In genomic region chr2:44940612-44941464, GRCh38 we compare ENCODE assay signal across 10 cellular contexts. TPM values are rescaled to one million over a fixed set of nuclear protein-coding genes. Genes with fewer than 3 reads are reported as not detected.
A peak's percentile ranks its signal among the peaks of the same experiment; 100 is the strongest.
DNase-seq lines count a peak whose midpoint lies in the region; ATAC-seq, FAIRE-seq and TF ChIP-seq lines count a peak whose summit lies in the region.
"Had no signal": no experiment of that assay in that cellular context is flagged by ENCODE, and none has a peak within 500 bp of the region (broad histone marks: within the 10 kb centered on the region; RNA-seq: fewer than 3 reads in every experiment).

No MANE protein-coding gene starts in this region.

- peaks cover 2% of the 10 kb centered on the region for H3K36me3 Mint-ChIP-seq in astrocyte (ENCODE audit: low read depth, unreplicated experiment)
- H3K36me3 Mint-ChIP-seq in natural killer cell treated with Interleukin-12 subunit alpha and Interleukin-12 subunit beta and Interleukin-15 and Interleukin-18, amount 100 ng/mL, for 72 hours = no peaks in the 10 kb centered on the region

- H3K36me3 ChIP-seq in ACC112 (ENCODE audit: insufficient read depth, low read length) (no peaks in the 10 kb centered on the region), astrocyte (ENCODE audit: insufficient read depth, low read length) (no peaks in the 10 kb centered on the region)

- H3K4me3 Mint-ChIP-seq in astrocyte (ENCODE audit: unreplicated experiment) = no peak overlapping the region
- H3K4me3 Mint-ChIP-seq in natural killer cell treated with Interleukin-12 subunit alpha and Interleukin-12 subunit beta and Interleukin-15 and Interleukin-18, amount 100 ng/mL, for 72 hours = peak overlapping the region; percentile 77

- no peak for TF ChIP-seq CTCF in GM13976 (IDR thresholded peaks at IDR 0.05; ENCODE audit: borderline replicate concordance, control extremely low read depth, extremely low read depth, insufficient read depth, missing control alignments)
- TF ChIP-seq CTCF in astrocyte (IDR thresholded peaks at IDR 0.05; ENCODE audit: insufficient read depth, low read depth, low read length) = no peak

- in situ Hi-C loops in GM13976 (cut with MboI; ENCODE audit: low sequenced_read_pairs, unreplicated experiment) = no loop called here

- no peak overlapping the region for H2AFZ ChIP-seq in ACC112 (ENCODE audit: low read length, unreplicated experiment)
- no peak overlapping the region for H2AFZ ChIP-seq in astrocyte (ENCODE audit: low read depth, low read length)

- DNase-seq in GM13976 (ENCODE audit: low spot score) (peak; percentile 18), astrocyte (ENCODE audit: low read depth) (no peak), MV-4-11 (lab: John Stamatoyannopoulos, UW) (no peak)
- DNase-seq in natural killer cell treated with Interleukin-12 subunit alpha and Interleukin-12 subunit beta and Interleukin-15 and Interleukin-18, amount 100 ng/mL, for 72 hours (ENCODE audit: low spot score) = no peak
- DNase-seq: DND-41 had no signal

- H3K4me2 ChIP-seq in astrocyte (ENCODE audit: low read length) = peak overlapping the region; percentile 82

- peaks cover 80% of the 10 kb centered on the region for H3K27me3 Mint-ChIP-seq in astrocyte (ENCODE audit: low read depth, unreplicated experiment)
- H3K27me3 Mint-ChIP-seq in natural killer cell treated with Interleukin-12 subunit alpha and Interleukin-12 subunit beta and Interleukin-15 and Interleukin-18, amount 100 ng/mL, for 72 hours = peaks cover 52 to 73% of the 10 kb centered on the region in 2 donors

- FAIRE-seq in astrocyte (lab: Jason Lieb, UNC) = no peak

- no peak for ATAC-seq in natural killer cell treated with Interleukin-12 subunit alpha and Interleukin-12 subunit beta and Interleukin-15 and Interleukin-18, amount 100 ng/mL, for 72 hours
- ATAC-seq in HG02571 (IDR thresholded peaks at IDR 0.05; ENCODE audit: unreplicated experiment) (no peak), GM21515 (IDR thresholded peaks at IDR 0.05; ENCODE audit: unreplicated experiment) (no peak), HG02623 (IDR thresholded peaks at IDR 0.05; ENCODE audit: unreplicated experiment) (no peak)

- H3K79me2 ChIP-seq in ACC112 (ENCODE audit: control insufficient read depth, insufficient read depth, low read length, unreplicated experiment) (no peaks in the 10 kb centered on the region), astrocyte (ENCODE audit: insufficient read depth, low read length) (peaks cover 20% of the 10 kb centered on the region)

- H3K27ac ChIP-seq in ACC112 (ENCODE audit: low read depth, low read length) = no peak overlapping the region
- peak overlapping the region; percentile 13 for H3K27ac ChIP-seq in astrocyte (ENCODE audit: low read depth, low read length)

- H3K4me3 ChIP-seq in ACC112 (ENCODE audit: low read depth, low read length) = peak overlapping the region; percentile 75
- H3K4me3 ChIP-seq in astrocyte (ENCODE audit: insufficient read depth, low read depth, low read length) = no peak overlapping the region

- peaks cover 96% of the 10 kb centered on the region for H3K27me3 ChIP-seq in ACC112 (ENCODE audit: insufficient read depth, low read length)
- H3K27me3 ChIP-seq in astrocyte (ENCODE audit: insufficient read depth, low read length) = peaks cover 91% of the 10 kb centered on the region

- no peak overlapping the region for H3K27ac Mint-ChIP-seq in astrocyte (ENCODE audit: unreplicated experiment)
- no peak overlapping the region for H3K27ac Mint-ChIP-seq in natural killer cell treated with Interleukin-12 subunit alpha and Interleukin-12 subunit beta and Interleukin-15 and Interleukin-18, amount 100 ng/mL, for 72 hours

- H3K9me3 ChIP-seq in astrocyte (ENCODE audit: insufficient read depth, low read depth, low read length) = no peaks in the 10 kb centered on the region

- peak overlapping the region; percentile 28 for H3K9ac ChIP-seq in astrocyte (ENCODE audit: low read length)

- peaks cover 16% of the 10 kb centered on the region for H3K9me3 Mint-ChIP-seq in astrocyte (ENCODE audit: unreplicated experiment)
- H3K9me3 Mint-ChIP-seq in natural killer cell treated with Interleukin-12 subunit alpha and Interleukin-12 subunit beta and Interleukin-15 and Interleukin-18, amount 100 ng/mL, for 72 hours = no peaks in the 10 kb centered on the region

- peaks cover 18% of the 10 kb centered on the region for H4K20me1 ChIP-seq in astrocyte (ENCODE audit: insufficient read depth, low read length)

- H3K4me1 ChIP-seq in ACC112 (ENCODE audit: control insufficient read depth, insufficient read depth, low read length, unreplicated experiment) (peaks cover 5% of the 10 kb centered on the region), astrocyte (ENCODE audit: insufficient read depth, low read length) (peaks cover 11% of the 10 kb centered on the region)

- peaks cover 1% of the 10 kb centered on the region for H3K4me1 Mint-ChIP-seq in astrocyte (ENCODE audit: low read depth, unreplicated experiment)
- peaks cover 15 to 27% of the 10 kb centered on the region in 2 donors for H3K4me1 Mint-ChIP-seq in natural killer cell treated with Interleukin-12 subunit alpha and Interleukin-12 subunit beta and Interleukin-15 and Interleukin-18, amount 100 ng/mL, for 72 hours (ENCODE audit: low read depth in 2 of 2)

RNA-seq across cellular contexts. Expression of gene SIX3, which starts 0.7 kb away (rescaled TPM):
- 0.48 and 1.7 TPM in 2 replicates for total RNA-seq in astrocyte
- total RNA-seq in natural killer cell treated with Interleukin-12 subunit alpha and Interleukin-12 subunit beta and Interleukin-15 and Interleukin-18, amount 100 ng/mL, for 72 hours = not detected
- total RNA-seq: lower leg skin had no signal
